Comparison of ENCODE assay signal across 1 cellular context in the genomic region with DNA sequence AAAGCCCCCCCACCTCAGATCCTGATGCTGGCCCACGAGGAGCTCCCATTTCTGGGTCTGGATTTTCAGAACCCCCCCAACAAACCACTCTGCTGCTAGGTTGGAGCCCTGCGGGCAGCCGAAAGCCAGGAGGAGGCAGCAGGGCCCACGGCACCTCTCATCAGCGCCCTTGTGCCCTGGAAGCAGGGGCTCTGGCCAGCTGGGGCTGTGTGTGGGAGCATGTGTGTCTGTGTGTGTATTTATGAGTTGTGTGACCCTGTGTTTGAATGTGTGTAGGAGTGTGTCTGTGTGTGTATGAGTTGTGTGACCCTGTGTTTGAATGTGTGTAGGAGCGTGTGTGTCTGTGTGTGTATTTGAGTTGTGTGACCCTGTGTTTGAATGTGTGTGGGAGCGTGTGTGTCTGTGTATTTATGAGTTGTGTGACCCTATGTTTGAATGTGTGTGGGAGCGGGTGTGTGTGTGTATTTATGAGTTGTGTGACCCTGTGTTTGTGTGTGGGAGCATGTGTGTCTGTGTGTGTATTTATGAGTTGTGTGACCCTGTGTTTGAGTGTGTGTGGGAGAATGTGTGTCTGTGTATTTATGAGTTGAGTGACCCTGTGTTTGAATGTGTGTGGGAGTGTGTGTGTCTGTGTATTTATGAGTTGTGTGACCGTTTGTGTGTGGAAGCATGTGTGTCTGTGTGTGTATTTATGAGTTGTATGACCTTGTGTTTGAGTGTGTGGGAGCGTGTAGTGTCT.
TF ChIP-seq lines count a peak whose summit lies in the region.

No MANE protein-coding gene starts in this region.

TF ChIP-seq in HepG2, 621 proteins besides CTCF, POLR2A, EP300 and RAD21 (continued from another document):
- TF ChIP-seq ZNF563 (CRISPR knock-in tag; IDR thresholded peaks at IDR 0.05) (no peak), ZNF772 (CRISPR knock-in tag; IDR thresholded peaks at IDR 0.05) (no peak), TCF12 (IDR thresholded peaks at IDR 0.05) (no peak), TCF12 (CRISPR knock-in tag; IDR thresholded peaks at IDR 0.05) (no peak), TMF1 (CRISPR knock-in tag; IDR thresholded peaks at IDR 0.05; ENCODE audit: low read depth) (0 out of 2 replicates have a peak, but pooled peaks have one; percentile 37), REPIN1 (CRISPR knock-in tag; IDR thresholded peaks at IDR 0.05; ENCODE audit: borderline replicate concordance, low read depth) (no peak), ZNF530 (CRISPR knock-in tag; IDR thresholded peaks at IDR 0.05; ENCODE audit: low read depth) (no peak), PAWR (CRISPR knock-in tag; IDR thresholded peaks at IDR 0.05; ENCODE audit: borderline replicate concordance) (0 out of 2 replicates have a peak, but pooled peaks have one; percentile 71)
- TF ChIP-seq, protein P1, sequence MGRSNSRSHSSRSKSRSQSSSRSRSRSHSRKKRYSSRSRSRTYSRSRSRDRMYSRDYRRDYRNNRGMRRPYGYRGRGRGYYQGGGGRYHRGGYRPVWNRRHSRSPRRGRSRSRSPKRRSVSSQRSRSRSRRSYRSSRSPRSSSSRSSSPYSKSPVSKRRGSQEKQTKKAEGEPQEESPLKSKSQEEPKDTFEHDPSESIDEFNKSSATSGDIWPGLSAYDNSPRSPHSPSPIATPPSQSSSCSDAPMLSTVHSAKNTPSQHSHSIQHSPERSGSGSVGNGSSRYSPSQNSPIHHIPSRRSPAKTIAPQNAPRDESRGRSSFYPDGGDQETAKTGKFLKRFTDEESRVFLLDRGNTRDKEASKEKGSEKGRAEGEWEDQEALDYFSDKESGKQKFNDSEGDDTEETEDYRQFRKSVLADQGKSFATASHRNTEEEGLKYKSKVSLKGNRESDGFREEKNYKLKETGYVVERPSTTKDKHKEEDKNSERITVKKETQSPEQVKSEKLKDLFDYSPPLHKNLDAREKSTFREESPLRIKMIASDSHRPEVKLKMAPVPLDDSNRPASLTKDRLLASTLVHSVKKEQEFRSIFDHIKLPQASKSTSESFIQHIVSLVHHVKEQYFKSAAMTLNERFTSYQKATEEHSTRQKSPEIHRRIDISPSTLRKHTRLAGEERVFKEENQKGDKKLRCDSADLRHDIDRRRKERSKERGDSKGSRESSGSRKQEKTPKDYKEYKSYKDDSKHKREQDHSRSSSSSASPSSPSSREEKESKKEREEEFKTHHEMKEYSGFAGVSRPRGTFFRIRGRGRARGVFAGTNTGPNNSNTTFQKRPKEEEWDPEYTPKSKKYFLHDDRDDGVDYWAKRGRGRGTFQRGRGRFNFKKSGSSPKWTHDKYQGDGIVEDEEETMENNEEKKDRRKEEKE (IDR thresholded peaks at IDR 0.05), result no peak
- TF ChIP-seq, protein P2, sequence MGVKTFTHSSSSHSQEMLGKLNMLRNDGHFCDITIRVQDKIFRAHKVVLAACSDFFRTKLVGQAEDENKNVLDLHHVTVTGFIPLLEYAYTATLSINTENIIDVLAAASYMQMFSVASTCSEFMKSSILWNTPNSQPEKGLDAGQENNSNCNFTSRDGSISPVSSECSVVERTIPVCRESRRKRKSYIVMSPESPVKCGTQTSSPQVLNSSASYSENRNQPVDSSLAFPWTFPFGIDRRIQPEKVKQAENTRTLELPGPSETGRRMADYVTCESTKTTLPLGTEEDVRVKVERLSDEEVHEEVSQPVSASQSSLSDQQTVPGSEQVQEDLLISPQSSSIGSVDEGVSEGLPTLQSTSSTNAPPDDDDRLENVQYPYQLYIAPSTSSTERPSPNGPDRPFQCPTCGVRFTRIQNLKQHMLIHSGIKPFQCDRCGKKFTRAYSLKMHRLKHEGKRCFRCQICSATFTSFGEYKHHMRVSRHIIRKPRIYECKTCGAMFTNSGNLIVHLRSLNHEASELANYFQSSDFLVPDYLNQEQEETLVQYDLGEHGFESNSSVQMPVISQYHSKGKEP (CRISPR knock-in tag; IDR thresholded peaks at IDR 0.05), result no peak
- TF ChIP-seq, protein P3, sequence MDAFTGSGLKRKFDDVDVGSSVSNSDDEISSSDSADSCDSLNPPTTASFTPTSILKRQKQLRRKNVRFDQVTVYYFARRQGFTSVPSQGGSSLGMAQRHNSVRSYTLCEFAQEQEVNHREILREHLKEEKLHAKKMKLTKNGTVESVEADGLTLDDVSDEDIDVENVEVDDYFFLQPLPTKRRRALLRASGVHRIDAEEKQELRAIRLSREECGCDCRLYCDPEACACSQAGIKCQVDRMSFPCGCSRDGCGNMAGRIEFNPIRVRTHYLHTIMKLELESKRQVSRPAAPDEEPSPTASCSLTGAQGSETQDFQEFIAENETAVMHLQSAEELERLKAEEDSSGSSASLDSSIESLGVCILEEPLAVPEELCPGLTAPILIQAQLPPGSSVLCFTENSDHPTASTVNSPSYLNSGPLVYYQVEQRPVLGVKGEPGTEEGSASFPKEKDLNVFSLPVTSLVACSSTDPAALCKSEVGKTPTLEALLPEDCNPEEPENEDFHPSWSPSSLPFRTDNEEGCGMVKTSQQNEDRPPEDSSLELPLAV (CRISPR knock-in tag; conservative IDR thresholded peaks at IDR 0.05; ENCODE audit: low read depth), result no peak
